ENCODE assay signal across 1 cellular context in genomic region chrX:151982217-151982616, GRCh38.
TF ChIP-seq lines count a peak whose summit lies in the region.

No MANE protein-coding gene starts in this region.

TF ChIP-seq in GM23338, 12 proteins besides CTCF, POLR2A, EP300 and RAD21 (continued from another document):
- TF ChIP-seq, protein P1, sequence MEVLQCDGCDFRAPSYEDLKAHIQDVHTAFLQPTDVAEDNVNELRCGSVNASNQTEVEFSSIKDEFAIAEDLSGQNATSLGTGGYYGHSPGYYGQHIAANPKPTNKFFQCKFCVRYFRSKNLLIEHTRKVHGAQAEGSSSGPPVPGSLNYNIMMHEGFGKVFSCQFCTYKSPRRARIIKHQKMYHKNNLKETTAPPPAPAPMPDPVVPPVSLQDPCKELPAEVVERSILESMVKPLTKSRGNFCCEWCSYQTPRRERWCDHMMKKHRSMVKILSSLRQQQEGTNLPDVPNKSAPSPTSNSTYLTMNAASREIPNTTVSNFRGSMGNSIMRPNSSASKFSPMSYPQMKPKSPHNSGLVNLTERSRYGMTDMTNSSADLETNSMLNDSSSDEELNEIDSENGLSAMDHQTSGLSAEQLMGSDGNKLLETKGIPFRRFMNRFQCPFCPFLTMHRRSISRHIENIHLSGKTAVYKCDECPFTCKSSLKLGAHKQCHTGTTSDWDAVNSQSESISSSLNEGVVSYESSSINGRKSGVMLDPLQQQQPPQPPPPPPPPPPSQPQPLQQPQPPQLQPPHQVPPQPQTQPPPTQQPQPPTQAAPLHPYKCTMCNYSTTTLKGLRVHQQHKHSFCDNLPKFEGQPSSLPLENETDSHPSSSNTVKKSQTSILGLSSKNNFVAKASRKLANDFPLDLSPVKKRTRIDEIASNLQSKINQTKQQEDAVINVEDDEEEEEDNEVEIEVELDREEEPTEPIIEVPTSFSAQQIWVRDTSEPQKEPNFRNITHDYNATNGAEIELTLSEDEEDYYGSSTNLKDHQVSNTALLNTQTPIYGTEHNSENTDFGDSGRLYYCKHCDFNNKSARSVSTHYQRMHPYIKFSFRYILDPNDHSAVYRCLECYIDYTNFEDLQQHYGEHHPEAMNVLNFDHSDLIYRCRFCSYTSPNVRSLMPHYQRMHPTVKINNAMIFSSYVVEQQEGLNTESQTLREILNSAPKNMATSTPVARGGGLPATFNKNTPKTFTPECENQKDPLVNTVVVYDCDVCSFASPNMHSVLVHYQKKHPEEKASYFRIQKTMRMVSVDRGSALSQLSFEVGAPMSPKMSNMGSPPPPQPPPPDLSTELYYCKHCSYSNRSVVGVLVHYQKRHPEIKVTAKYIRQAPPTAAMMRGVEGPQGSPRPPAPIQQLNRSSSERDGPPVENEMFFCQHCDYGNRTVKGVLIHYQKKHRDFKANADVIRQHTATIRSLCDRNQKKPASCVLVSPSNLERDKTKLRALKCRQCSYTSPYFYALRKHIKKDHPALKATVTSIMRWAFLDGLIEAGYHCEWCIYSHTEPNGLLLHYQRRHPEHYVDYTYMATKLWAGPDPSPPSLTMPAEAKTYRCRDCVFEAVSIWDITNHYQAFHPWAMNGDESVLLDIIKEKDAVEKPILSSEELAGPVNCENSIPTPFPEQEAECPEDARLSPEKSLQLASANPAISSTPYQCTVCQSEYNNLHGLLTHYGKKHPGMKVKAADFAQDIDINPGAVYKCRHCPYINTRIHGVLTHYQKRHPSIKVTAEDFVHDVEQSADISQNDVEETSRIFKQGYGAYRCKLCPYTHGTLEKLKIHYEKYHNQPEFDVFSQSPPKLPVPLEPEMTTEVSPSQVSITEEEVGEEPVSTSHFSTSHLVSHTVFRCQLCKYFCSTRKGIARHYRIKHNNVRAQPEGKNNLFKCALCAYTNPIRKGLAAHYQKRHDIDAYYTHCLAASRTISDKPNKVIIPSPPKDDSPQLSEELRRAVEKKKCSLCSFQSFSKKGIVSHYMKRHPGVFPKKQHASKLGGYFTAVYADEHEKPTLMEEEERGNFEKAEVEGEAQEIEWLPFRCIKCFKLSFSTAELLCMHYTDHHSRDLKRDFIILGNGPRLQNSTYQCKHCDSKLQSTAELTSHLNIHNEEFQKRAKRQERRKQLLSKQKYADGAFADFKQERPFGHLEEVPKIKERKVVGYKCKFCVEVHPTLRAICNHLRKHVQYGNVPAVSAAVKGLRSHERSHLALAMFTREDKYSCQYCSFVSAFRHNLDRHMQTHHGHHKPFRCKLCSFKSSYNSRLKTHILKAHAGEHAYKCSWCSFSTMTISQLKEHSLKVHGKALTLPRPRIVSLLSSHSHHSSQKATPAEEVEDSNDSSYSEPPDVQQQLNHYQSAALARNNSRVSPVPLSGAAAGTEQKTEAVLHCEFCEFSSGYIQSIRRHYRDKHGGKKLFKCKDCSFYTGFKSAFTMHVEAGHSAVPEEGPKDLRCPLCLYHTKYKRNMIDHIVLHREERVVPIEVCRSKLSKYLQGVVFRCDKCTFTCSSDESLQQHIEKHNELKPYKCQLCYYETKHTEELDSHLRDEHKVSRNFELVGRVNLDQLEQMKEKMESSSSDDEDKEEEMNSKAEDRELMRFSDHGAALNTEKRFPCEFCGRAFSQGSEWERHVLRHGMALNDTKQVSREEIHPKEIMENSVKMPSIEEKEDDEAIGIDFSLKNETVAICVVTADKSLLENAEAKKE (CRISPR knock-in tag; IDR thresholded peaks at IDR 0.05), result no peak
- no peak for TF ChIP-seq EZH2phosphoT487 (IDR thresholded peaks at IDR 0.05; ENCODE audit: unreplicated experiment)
